8 cellular contexts compared by ENCODE assay signal in genomic region chr1:23979387-23980005, GRCh38. TPM values are rescaled to one million over a fixed set of nuclear protein-coding genes. Genes with fewer than 3 reads are reported as not detected.
DNase-seq lines count a peak whose midpoint lies in the region; ATAC-seq and TF ChIP-seq lines count a peak whose summit lies in the region.

No MANE protein-coding gene starts in this region.

- H3K36me3 Mint-ChIP-seq in activated CD8-positive, alpha-beta memory T cell treated with anti-CD3 and anti-CD28 coated beads, Interleukin-2, amount 10 ng/mL, durations not matched to agents 7 days and 5 days = peaks cover 40% of the 10 kb centered on the region
- peaks cover 62% of the 10 kb centered on the region for H3K36me3 Mint-ChIP-seq in activated T-helper 17 cell treated with anti-CD3 and anti-CD28 coated beads, Interleukin-2, amount 50 U/mL, for 72 hours (ENCODE audit: low read depth)

- peak overlapping the region; percentile 90 for H3K4me3 ChIP-seq in suprapubic skin

- no peak for ATAC-seq in activated CD8-positive, alpha-beta memory T cell treated with anti-CD3 and anti-CD28 coated beads, Interleukin-2, amount 10 ng/mL, durations not matched to agents 7 days and 5 days
- ATAC-seq in activated T-helper 17 cell treated with anti-CD3 and anti-CD28 coated beads, Interleukin-2, amount 50 U/mL, for 72 hours (replicated peaks) = no peak
- ATAC-seq in GM21367 (IDR thresholded peaks at IDR 0.05; ENCODE audit: unreplicated experiment) = no peak

- no peaks in the 10 kb centered on the region for H3K27me3 ChIP-seq in suprapubic skin

- peaks cover 41% of the 10 kb centered on the region for H3K4me1 Mint-ChIP-seq in activated CD8-positive, alpha-beta memory T cell treated with anti-CD3 and anti-CD28 coated beads, Interleukin-2, amount 10 ng/mL, durations not matched to agents 7 days and 5 days
- peaks cover 34% of the 10 kb centered on the region for H3K4me1 Mint-ChIP-seq in activated T-helper 17 cell treated with anti-CD3 and anti-CD28 coated beads, Interleukin-2, amount 50 U/mL, for 72 hours

- no peaks in the 10 kb centered on the region for H3K9me3 ChIP-seq in suprapubic skin

- H3K9me3 Mint-ChIP-seq in activated CD8-positive, alpha-beta memory T cell treated with anti-CD3 and anti-CD28 coated beads, Interleukin-2, amount 10 ng/mL, durations not matched to agents 7 days and 5 days (ENCODE audit: low read depth) = no peaks in the 10 kb centered on the region
- no peaks in the 10 kb centered on the region for H3K9me3 Mint-ChIP-seq in activated T-helper 17 cell treated with anti-CD3 and anti-CD28 coated beads, Interleukin-2, amount 50 U/mL, for 72 hours

- peak overlapping the region; percentile 94 for H3K27ac Mint-ChIP-seq in activated CD8-positive, alpha-beta memory T cell treated with anti-CD3 and anti-CD28 coated beads, Interleukin-2, amount 10 ng/mL, durations not matched to agents 7 days and 5 days
- peak overlapping the region; percentile 94 for H3K27ac Mint-ChIP-seq in activated T-helper 17 cell treated with anti-CD3 and anti-CD28 coated beads, Interleukin-2, amount 50 U/mL, for 72 hours

- H3K27ac ChIP-seq in suprapubic skin = peak overlapping the region; percentile 99

- TF ChIP-seq EP300 in suprapubic skin (IDR thresholded peaks at IDR 0.05) = no peak

- 1% methylated on average over 29 of the region's 29 CpGs for WGBS in suprapubic skin

- no peaks in the 10 kb centered on the region for H3K36me3 ChIP-seq in suprapubic skin

- CTCF ChIA-PET in activated CD8-positive, alpha-beta memory T cell treated with anti-CD3 and anti-CD28 coated beads, Interleukin-2, amount 10 ng/mL, durations not matched to agents 7 days and 5 days (lab: Charles Lee) = interaction anchor here (1.0 to 2.6 kb wide), 4 partner anchors 11 to 22 kb away, joined by 3 to 13 read pairs (median 6); partner anchors contain the start of gene PNRC2

- no peak for TF ChIP-seq POLR2A in suprapubic skin (IDR thresholded peaks at IDR 0.05)

- TF ChIP-seq CTCF in suprapubic skin (IDR thresholded peaks at IDR 0.05) = no peak

- peak overlapping the region; percentile 98 for H3K4me3 Mint-ChIP-seq in activated CD8-positive, alpha-beta memory T cell treated with anti-CD3 and anti-CD28 coated beads, Interleukin-2, amount 10 ng/mL, durations not matched to agents 7 days and 5 days
- H3K4me3 Mint-ChIP-seq in activated T-helper 17 cell treated with anti-CD3 and anti-CD28 coated beads, Interleukin-2, amount 50 U/mL, for 72 hours = peak overlapping the region; percentile 96

- no peak for DNase-seq in activated CD8-positive, alpha-beta memory T cell treated with anti-CD3 and anti-CD28 coated beads, Interleukin-2, amount 10 ng/mL, durations not matched to agents 7 days and 5 days
- DNase-seq in activated CD8-positive, alpha-beta memory T cell treated with anti-CD3 and anti-CD28 coated beads, Interleukin-2, amount 50 U/mL, for 48 hours = no peak
- DNase-seq in iPS-NIHi7 (ENCODE audit: extremely low spot score) = peak; percentile 49
- no peak for DNase-seq in suprapubic skin (ENCODE audit: low spot score in 2 of 2)
- no peak for DNase-seq in SIG-M5 treated with dmso at 0.1 percent for 504 hours (lab: John Stamatoyannopoulos, UW; ENCODE audit: unreplicated experiment)
- no peak for DNase-seq in cortex of kidney (lab: John Stamatoyannopoulos, UW)

- H3K27me3 Mint-ChIP-seq in activated CD8-positive, alpha-beta memory T cell treated with anti-CD3 and anti-CD28 coated beads, Interleukin-2, amount 10 ng/mL, durations not matched to agents 7 days and 5 days = no peaks in the 10 kb centered on the region
- no peaks in the 10 kb centered on the region for H3K27me3 Mint-ChIP-seq in activated T-helper 17 cell treated with anti-CD3 and anti-CD28 coated beads, Interleukin-2, amount 50 U/mL, for 72 hours

- peaks cover 58% of the 10 kb centered on the region for H3K4me1 ChIP-seq in suprapubic skin

RNA-seq across cellular contexts. Expression of gene SRSF10, which starts 0.6 kb away (rescaled TPM):
- total RNA-seq in activated CD8-positive, alpha-beta memory T cell treated with anti-CD3 and anti-CD28 coated beads, Interleukin-2, amount 10 ng/mL, durations not matched to agents 7 days and 5 days = 100 to 1,000 TPM; 221 to 226 TPM
- 100 to 1,000 TPM; 168 to 199 TPM for total RNA-seq in activated T-helper 17 cell treated with anti-CD3 and anti-CD28 coated beads, Interleukin-2, amount 50 U/mL, for 72 hours
- total RNA-seq in suprapubic skin = 100 to 1,000 TPM in 1 of 4 donors, 10 to 100 TPM in 3; 67.7 to 162 (median 74.2) TPM

RNA-seq across cellular contexts. Expression of gene PNRC2, which starts 19.9 kb away (rescaled TPM):
- 100 to 1,000 TPM; 139 to 147 TPM for total RNA-seq in activated CD8-positive, alpha-beta memory T cell treated with anti-CD3 and anti-CD28 coated beads, Interleukin-2, amount 10 ng/mL, durations not matched to agents 7 days and 5 days
- total RNA-seq in activated T-helper 17 cell treated with anti-CD3 and anti-CD28 coated beads, Interleukin-2, amount 50 U/mL, for 72 hours = 100 to 1,000 TPM; 112 to 125 TPM
- 100 to 1,000 TPM in 1 of 4 donors, 10 to 100 TPM in 3; 80.4 to 101 (median 87.9) TPM for total RNA-seq in suprapubic skin
